ENCODE assay signal across 13 cellular contexts in the genomic region with DNA sequence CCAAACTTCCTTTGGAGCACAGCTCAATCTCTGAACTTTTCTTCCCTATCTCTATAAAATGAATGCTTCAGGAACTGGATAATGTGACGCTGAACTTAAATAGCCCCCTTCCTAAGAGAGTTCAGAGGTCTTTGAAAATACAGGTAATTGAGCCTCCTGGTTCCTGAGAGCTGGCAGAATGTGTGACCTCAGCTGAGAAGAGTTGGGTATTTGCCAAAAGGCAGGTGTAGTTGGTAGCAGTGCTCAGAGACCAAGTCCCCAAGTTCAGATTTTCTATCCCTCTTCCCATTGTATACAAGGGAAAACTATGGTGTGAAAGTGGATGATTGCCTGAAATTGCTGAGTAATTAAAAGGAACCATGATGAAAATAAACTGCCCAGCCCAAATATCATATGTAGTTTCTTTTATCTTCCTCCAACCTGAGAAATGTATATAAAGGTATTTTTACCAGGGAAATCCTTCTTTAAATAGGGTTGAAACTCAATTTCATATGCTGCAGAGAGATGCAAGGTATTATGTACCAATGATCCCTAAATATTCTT.
"Had no signal": no experiment of that assay in that cellular context is flagged by ENCODE, and none has a peak within 500 bp of the region (broad histone marks: within the 10 kb centered on the region; RNA-seq: fewer than 3 reads in every experiment).

No MANE protein-coding gene starts in this region.

- DNase-seq: activated CD4-positive, alpha-beta T cell treated with anti-CD3 and anti-CD28 coated beads, Interleukin-2, amount 10 ng/mL, durations not matched to agents 24 days and 14 days; activated naive CD4-positive, alpha-beta T cell treated with Interleukin-2 at 50 U/mL for 16 hours; activated naive CD8-positive, alpha-beta T cell treated with anti-CD3 and anti-CD28 coated beads, Interleukin-2, amount 50 U/mL, for 24 hours; foreskin melanocyte; head of caudate nucleus; left colon; nucleus accumbens; right cardiac atrium; transverse colon had no signal

- H3K4me3 ChIP-seq: ascending aorta, smooth muscle cell, transverse colon had no signal

- H3K36me3 ChIP-seq: ascending aorta, transverse colon had no signal

- ATAC-seq: activated naive CD8-positive, alpha-beta T cell treated with anti-CD3 and anti-CD28 coated beads, Interleukin-2, amount 50 U/mL, for 24 hours; left colon; natural killer cell treated with Interleukin-12 subunit alpha and Interleukin-12 subunit beta and Interleukin-15 and Interleukin-18, amount 100 ng/mL, for 72 hours; right cardiac atrium; stimulated activated effector memory CD8-positive, alpha-beta T cell treated with anti-CD3 and anti-CD28 coated beads, Interleukin-12 subunit alpha, Interleukin-12 subunit beta, amount 100 ng/mL, for 72 hours had no signal

- H3K27ac ChIP-seq: ascending aorta, transverse colon had no signal

- H3K9me3 ChIP-seq: ascending aorta, transverse colon had no signal

- H3K27me3 ChIP-seq: ascending aorta, transverse colon had no signal

- H3K4me1 ChIP-seq: ascending aorta, transverse colon had no signal
